ENCODE assay signal across 20 cellular contexts in genomic region chr5:6837095-6837494, GRCh38.
"Had no signal": no experiment of that assay in that cellular context is flagged by ENCODE, and none has a peak within 500 bp of the region (broad histone marks: within the 10 kb centered on the region; RNA-seq: fewer than 3 reads in every experiment).

No MANE protein-coding gene starts in this region.

- H3K27me3 Mint-ChIP-seq: stimulated activated naive CD8-positive, alpha-beta T cell treated with anti-CD3 and anti-CD28 coated beads, Interleukin-15, amount 100 ng/mL, for 72 hours had no signal

- H3K36me3 ChIP-seq: left ventricle myocardium inferior, neural progenitor cell, ovary, right atrium auricular region, right lobe of liver, tibial nerve, upper lobe of left lung, vagina had no signal

- H3K9me3 Mint-ChIP-seq: natural killer cell had no signal

- H3K36me3 Mint-ChIP-seq: mesothelial cell of epicardium; naive B cell; natural killer cell; neural progenitor cell; stimulated activated memory B cell treated with anti-CD40 and anti-IgM and Interleukin-4, amounts not matched to agents 10 μg/mL and 1 μg/mL and 100 μg/mL, for 72 hours had no signal

- H3K27ac ChIP-seq: left ventricle myocardium inferior, neural progenitor cell, ovary, right atrium auricular region, right lobe of liver, tibial nerve, upper lobe of left lung, vagina had no signal

- H3K4me1 Mint-ChIP-seq: mesothelial cell of epicardium, neural progenitor cell had no signal

- H3K27me3 ChIP-seq: neural progenitor cell, ovary, right atrium auricular region, right lobe of liver, tibial nerve, upper lobe of left lung, vagina had no signal

- H3K4me1 ChIP-seq: neural progenitor cell, right lobe of liver, vagina had no signal

- DNase-seq: hypothalamus; islet precursor cell; left ventricle myocardium inferior; naive B cell; natural killer cell; right lobe of liver; stimulated activated CD4-positive, alpha-beta T cell treated with anti-CD3 and anti-CD28 coated beads, Interleukin-4, amount 100 ng/mL, for 4 hours had no signal

- H3K27ac Mint-ChIP-seq: mesothelial cell of epicardium; natural killer cell; nephron progenitor cell; progenitor cell of endocrine pancreas; stimulated activated memory B cell treated with anti-CD40 and anti-IgM and Interleukin-4, amounts not matched to agents 10 μg/mL and 1 μg/mL and 100 μg/mL, for 72 hours; stimulated activated naive CD8-positive, alpha-beta T cell treated with anti-CD3 and anti-CD28 coated beads, Interleukin-15, amount 100 ng/mL, for 72 hours had no signal

- H3K4me3 ChIP-seq: left ventricle myocardium inferior, lung, neural progenitor cell, ovary, right atrium auricular region, right lobe of liver, smooth muscle cell, tibial nerve, upper lobe of left lung, vagina had no signal

- H3K9ac ChIP-seq: neural progenitor cell had no signal

- ATAC-seq: natural killer cell; stimulated activated memory B cell treated with anti-CD40 and anti-IgM and Interleukin-4, amounts not matched to agents 10 μg/mL and 1 μg/mL and 100 μg/mL, for 72 hours had no signal

- H3K4me3 Mint-ChIP-seq: mesothelial cell of epicardium; naive B cell; natural killer cell; nephron progenitor cell; neural progenitor cell; stimulated activated memory B cell treated with anti-CD40 and anti-IgM and Interleukin-4, amounts not matched to agents 10 μg/mL and 1 μg/mL and 100 μg/mL, for 72 hours; stimulated activated naive CD8-positive, alpha-beta T cell treated with anti-CD3 and anti-CD28 coated beads, Interleukin-15, amount 100 ng/mL, for 72 hours had no signal

- H3K9me3 ChIP-seq: left ventricle myocardium inferior, ovary, right atrium auricular region, right lobe of liver, tibial nerve, upper lobe of left lung, vagina had no signal

- H3K4me2 ChIP-seq: neural progenitor cell, smooth muscle cell had no signal

- H2AFZ ChIP-seq: neural progenitor cell had no signal
